16 cellular contexts compared by ENCODE assay signal in the genomic region with DNA sequence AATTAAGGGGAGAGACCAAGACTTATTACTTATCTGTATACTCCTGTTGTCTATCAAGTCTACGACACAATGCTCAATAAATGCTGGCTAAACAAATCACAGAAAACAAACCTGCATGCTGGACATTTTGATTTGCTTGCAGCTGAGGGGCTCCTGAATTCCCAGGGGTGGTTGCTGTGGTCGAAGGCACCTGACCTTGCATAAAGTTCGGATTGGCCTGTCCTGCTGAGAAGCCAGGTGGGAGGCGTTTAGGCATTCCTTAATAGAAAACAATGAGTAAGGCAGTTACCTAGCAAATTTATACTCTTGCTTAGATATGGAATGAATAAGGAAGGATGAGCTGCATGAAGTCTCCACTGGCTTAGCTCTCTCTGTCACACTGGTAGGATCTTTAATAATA.
"Had no signal": no experiment of that assay in that cellular context is flagged by ENCODE, and none has a peak within 500 bp of the region (broad histone marks: within the 10 kb centered on the region; RNA-seq: fewer than 3 reads in every experiment).

No MANE protein-coding gene starts in this region.

- H3K27me3 Mint-ChIP-seq: activated naive CD4-positive, alpha-beta T cell treated with anti-CD3 and anti-CD28 coated beads, Interleukin-2, amount 10 ng/mL, durations not matched to agents 7 days and 5 days; memory B cell; stimulated activated naive CD8-positive, alpha-beta T cell treated with anti-CD3 and anti-CD28 coated beads, Interleukin-15, Interleukin-2, amounts not matched to agents 100 ng/mL and 50 ng/mL, for 24 hours had no signal

- ATAC-seq: gastroesophageal sphincter, heart right ventricle, left ventricle myocardium superior, natural killer cell had no signal

- H3K4me3 Mint-ChIP-seq: activated naive CD4-positive, alpha-beta T cell treated with anti-CD3 and anti-CD28 coated beads, Interleukin-2, amount 10 ng/mL, durations not matched to agents 7 days and 5 days; memory B cell; natural killer cell; stimulated activated naive CD8-positive, alpha-beta T cell treated with anti-CD3 and anti-CD28 coated beads, Interleukin-15, Interleukin-2, amounts not matched to agents 100 ng/mL and 50 ng/mL, for 24 hours had no signal

- H3K9me3 ChIP-seq: ascending aorta, gastroesophageal sphincter, heart right ventricle, suprapubic skin, upper lobe of left lung had no signal

- DNase-seq: activated CD4-positive, alpha-beta T cell treated with anti-CD3 and anti-CD28 coated beads, Interleukin-2, amount 50 U/mL, for 1 hour; activated CD8-positive, alpha-beta memory T cell treated with anti-CD3 and anti-CD28 coated beads for 24 hours; activated naive CD4-positive, alpha-beta T cell treated with anti-CD3 and anti-CD28 coated beads, Interleukin-2, amount 10 ng/mL, durations not matched to agents 7 days and 5 days; heart right ventricle; left ventricle myocardium superior; natural killer cell; retina; stimulated activated CD4-positive, alpha-beta T cell treated with anti-CD3 and anti-CD28 coated beads, Interleukin-15, amount 100 ng/mL, for 24 hours; stimulated activated CD4-positive, alpha-beta T cell treated with anti-CD3 and anti-CD28 coated beads, Interleukin-4, amount 100 ng/mL, for 1 hour; upper lobe of left lung had no signal

- H3K27ac Mint-ChIP-seq: activated naive CD4-positive, alpha-beta T cell treated with anti-CD3 and anti-CD28 coated beads, Interleukin-2, amount 10 ng/mL, durations not matched to agents 7 days and 5 days; activated T-helper 2 cell treated with anti-CD3 and anti-CD28 coated beads, Interferon-gamma antibody, Interleukin-2, Interleukin-4, amounts not matched to agents 10 μg/mL and 5 μg/mL and 100 μg/mL, durations not matched to agents 14 hours and 24 hours and 36 hours; memory B cell; natural killer cell; stimulated activated naive CD8-positive, alpha-beta T cell treated with anti-CD3 and anti-CD28 coated beads, Interleukin-15, Interleukin-2, amounts not matched to agents 100 ng/mL and 50 ng/mL, for 24 hours had no signal

- H3K4me1 Mint-ChIP-seq: activated naive CD4-positive, alpha-beta T cell treated with anti-CD3 and anti-CD28 coated beads, Interleukin-2, amount 10 ng/mL, durations not matched to agents 7 days and 5 days had no signal

- H3K4me3 ChIP-seq: ascending aorta, gastroesophageal sphincter, heart right ventricle, suprapubic skin, upper lobe of left lung had no signal

- H3K27ac ChIP-seq: ascending aorta, gastroesophageal sphincter, heart right ventricle, suprapubic skin, upper lobe of left lung had no signal

- H3K4me1 ChIP-seq: ascending aorta, gastroesophageal sphincter, heart right ventricle, suprapubic skin, upper lobe of left lung had no signal

- H3K9me3 Mint-ChIP-seq: activated naive CD4-positive, alpha-beta T cell treated with anti-CD3 and anti-CD28 coated beads, Interleukin-2, amount 10 ng/mL, durations not matched to agents 7 days and 5 days; activated T-helper 2 cell treated with anti-CD3 and anti-CD28 coated beads, Interferon-gamma antibody, Interleukin-2, Interleukin-4, amounts not matched to agents 10 μg/mL and 5 μg/mL and 100 μg/mL, durations not matched to agents 14 hours and 24 hours and 36 hours; memory B cell; natural killer cell; stimulated activated naive CD8-positive, alpha-beta T cell treated with anti-CD3 and anti-CD28 coated beads, Interleukin-15, Interleukin-2, amounts not matched to agents 100 ng/mL and 50 ng/mL, for 24 hours had no signal

- H3K27me3 ChIP-seq: ascending aorta, gastroesophageal sphincter, heart right ventricle, suprapubic skin, upper lobe of left lung had no signal
